In the genomic region with DNA sequence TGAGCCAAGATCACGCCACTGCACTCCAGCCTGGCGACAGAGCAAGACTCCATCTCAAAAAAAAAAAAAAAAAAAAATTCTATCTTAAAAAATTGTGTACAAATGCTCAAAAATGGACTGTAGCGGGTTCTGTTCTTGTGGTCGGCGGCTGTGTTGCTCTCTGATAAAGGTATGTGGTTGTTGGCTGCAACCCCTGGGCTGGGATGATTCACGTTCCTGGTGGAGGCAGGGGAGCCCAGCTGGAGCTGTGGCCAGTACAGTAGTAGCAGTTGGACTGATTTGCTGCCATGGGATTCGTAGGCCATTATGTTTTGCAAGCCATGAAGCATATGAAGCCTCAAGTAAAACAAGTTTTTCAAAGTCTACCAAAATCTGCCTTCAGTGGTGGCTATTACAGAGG, we compare ENCODE assay signal across 1 cellular context.
TF ChIP-seq lines count a peak whose summit lies in the region.

No MANE protein-coding gene starts in this region.

TF ChIP-seq in K562, 482 proteins besides CTCF, POLR2A, EP300 and RAD21 (continued from another document):
- TF ChIP-seq, protein P1, sequence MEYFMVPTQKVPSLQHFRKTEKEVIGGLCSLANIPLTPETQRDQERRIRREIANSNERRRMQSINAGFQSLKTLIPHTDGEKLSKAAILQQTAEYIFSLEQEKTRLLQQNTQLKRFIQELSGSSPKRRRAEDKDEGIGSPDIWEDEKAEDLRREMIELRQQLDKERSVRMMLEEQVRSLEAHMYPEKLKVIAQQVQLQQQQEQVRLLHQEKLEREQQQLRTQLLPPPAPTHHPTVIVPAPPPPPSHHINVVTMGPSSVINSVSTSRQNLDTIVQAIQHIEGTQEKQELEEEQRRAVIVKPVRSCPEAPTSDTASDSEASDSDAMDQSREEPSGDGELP (CRISPR knock-in tag; IDR thresholded peaks at IDR 0.05; ENCODE audit: borderline replicate concordance) = peak; percentile 97
- TF ChIP-seq, protein P2, sequence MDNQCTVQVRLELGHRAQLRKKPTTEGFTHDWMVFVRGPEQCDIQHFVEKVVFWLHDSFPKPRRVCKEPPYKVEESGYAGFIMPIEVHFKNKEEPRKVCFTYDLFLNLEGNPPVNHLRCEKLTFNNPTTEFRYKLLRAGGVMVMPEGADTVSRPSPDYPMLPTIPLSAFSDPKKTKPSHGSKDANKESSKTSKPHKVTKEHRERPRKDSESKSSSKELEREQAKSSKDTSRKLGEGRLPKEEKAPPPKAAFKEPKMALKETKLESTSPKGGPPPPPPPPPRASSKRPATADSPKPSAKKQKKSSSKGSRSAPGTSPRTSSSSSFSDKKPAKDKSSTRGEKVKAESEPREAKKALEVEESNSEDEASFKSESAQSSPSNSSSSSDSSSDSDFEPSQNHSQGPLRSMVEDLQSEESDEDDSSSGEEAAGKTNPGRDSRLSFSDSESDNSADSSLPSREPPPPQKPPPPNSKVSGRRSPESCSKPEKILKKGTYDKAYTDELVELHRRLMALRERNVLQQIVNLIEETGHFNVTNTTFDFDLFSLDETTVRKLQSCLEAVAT (IDR thresholded peaks at IDR 0.05) = peak in 1 of 2 experiments; percentile 76; a peak in 1 of 4 replicates
- TF ChIP-seq ARID1B (IDR thresholded peaks at IDR 0.05) = peak; percentile 79
- TF ChIP-seq, protein P3, sequence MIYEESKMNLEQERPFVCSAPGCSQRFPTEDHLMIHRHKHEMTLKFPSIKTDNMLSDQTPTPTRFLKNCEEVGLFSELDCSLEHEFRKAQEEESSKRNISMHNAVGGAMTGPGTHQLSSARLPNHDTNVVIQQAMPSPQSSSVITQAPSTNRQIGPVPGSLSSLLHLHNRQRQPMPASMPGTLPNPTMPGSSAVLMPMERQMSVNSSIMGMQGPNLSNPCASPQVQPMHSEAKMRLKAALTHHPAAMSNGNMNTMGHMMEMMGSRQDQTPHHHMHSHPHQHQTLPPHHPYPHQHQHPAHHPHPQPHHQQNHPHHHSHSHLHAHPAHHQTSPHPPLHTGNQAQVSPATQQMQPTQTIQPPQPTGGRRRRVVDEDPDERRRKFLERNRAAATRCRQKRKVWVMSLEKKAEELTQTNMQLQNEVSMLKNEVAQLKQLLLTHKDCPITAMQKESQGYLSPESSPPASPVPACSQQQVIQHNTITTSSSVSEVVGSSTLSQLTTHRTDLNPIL (CRISPR knock-in tag; IDR thresholded peaks at IDR 0.05) = no peak
- TF ChIP-seq, protein P4, sequence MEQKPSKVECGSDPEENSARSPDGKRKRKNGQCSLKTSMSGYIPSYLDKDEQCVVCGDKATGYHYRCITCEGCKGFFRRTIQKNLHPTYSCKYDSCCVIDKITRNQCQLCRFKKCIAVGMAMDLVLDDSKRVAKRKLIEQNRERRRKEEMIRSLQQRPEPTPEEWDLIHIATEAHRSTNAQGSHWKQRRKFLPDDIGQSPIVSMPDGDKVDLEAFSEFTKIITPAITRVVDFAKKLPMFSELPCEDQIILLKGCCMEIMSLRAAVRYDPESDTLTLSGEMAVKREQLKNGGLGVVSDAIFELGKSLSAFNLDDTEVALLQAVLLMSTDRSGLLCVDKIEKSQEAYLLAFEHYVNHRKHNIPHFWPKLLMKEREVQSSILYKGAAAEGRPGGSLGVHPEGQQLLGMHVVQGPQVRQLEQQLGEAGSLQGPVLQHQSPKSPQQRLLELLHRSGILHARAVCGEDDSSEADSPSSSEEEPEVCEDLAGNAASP (IDR thresholded peaks at IDR 0.05) = no peak
